In the genomic region with DNA sequence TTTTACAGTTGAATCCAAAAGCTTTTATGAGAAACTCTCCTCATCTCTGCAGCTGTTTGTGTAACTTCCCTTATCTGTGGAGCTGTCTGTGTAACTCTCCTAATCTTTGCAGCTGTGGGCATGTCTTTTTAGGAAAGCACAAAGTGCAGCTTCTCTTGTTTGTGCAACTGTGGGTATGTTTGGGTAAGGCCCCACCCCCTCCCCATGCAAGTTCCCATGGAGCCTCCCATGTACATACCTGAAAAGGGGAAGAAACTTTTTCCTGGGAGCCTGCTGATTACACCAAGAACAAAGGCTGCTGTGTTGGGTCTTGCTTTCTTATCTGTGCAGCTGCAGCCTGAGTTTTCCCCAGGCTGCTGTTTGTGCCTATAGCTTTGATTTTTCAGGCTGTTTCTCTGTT, we compare ENCODE assay signal across 1 cellular context.
A peak's percentile ranks its signal among the peaks of the same experiment; 100 is the strongest.
TF ChIP-seq lines count a peak whose summit lies in the region.

No MANE protein-coding gene starts in this region.

TF ChIP-seq in HepG2, 621 proteins besides CTCF, POLR2A, EP300 and RAD21 (continued from another document):
- TF ChIP-seq, protein P1, sequence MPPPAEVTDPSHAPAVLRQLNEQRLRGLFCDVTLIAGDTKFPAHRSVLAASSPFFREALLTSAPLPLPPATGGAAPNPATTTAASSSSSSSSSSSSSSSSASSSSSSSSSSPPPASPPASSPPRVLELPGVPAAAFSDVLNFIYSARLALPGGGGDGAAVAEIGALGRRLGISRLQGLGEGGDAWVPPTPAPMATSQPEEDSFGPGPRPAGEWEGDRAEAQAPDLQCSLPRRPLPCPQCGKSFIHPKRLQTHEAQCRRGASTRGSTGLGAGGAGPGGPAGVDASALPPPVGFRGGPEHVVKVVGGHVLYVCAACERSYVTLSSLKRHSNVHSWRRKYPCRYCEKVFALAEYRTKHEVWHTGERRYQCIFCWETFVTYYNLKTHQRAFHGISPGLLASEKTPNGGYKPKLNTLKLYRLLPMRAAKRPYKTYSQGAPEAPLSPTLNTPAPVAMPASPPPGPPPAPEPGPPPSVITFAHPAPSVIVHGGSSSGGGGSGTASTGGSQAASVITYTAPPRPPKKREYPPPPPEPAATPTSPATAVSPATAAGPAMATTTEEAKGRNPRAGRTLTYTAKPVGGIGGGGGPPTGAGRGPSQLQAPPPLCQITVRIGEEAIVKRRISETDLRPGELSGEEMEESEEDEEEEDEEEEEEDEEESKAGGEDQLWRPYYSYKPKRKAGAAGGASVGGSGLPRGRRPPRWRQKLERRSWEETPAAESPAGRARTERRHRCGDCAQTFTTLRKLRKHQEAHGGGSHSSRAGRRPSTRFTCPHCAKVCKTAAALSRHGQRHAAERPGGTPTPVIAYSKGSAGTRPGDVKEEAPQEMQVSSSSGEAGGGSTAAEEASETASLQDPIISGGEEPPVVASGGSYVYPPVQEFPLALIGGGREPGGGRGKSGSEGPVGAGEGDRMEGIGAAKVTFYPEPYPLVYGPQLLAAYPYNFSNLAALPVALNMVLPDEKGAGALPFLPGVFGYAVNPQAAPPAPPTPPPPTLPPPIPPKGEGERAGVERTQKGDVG (CRISPR knock-in tag; IDR thresholded peaks at IDR 0.05; ENCODE audit: borderline replicate concordance) = peak; percentile 51; the same call in 1 of the 2 replicates
- TF ChIP-seq GATAD2A (CRISPR knock-in tag; IDR thresholded peaks at IDR 0.05) = peak; percentile 98
- 0 out of 2 replicates have a peak, but pooled peaks have one; percentile 13 for TF ChIP-seq ZNF7 (CRISPR knock-in tag; IDR thresholded peaks at IDR 0.05)
- no peak for TF ChIP-seq FIP1L1 (IDR thresholded peaks at IDR 0.05; ENCODE audit: borderline replicate concordance, insufficient read depth, low read depth, low read length)
- no peak; the same call in 1 of the 2 replicates for TF ChIP-seq ZNF724P (CRISPR knock-in tag; IDR thresholded peaks at IDR 0.05; ENCODE audit: borderline replicate concordance)
- TF ChIP-seq KDM3A (CRISPR knock-in tag; IDR thresholded peaks at IDR 0.05; ENCODE audit: low read depth) = peak; percentile 93
- TF ChIP-seq TOE1 (CRISPR knock-in tag; IDR thresholded peaks at IDR 0.05) = 0 out of 2 replicates have a peak, but pooled peaks have one; percentile 64
- TF ChIP-seq NR2C2 (CRISPR knock-in tag; IDR thresholded peaks at IDR 0.05; ENCODE audit: borderline replicate concordance) = peak; percentile 63
- TF ChIP-seq, protein P2, sequence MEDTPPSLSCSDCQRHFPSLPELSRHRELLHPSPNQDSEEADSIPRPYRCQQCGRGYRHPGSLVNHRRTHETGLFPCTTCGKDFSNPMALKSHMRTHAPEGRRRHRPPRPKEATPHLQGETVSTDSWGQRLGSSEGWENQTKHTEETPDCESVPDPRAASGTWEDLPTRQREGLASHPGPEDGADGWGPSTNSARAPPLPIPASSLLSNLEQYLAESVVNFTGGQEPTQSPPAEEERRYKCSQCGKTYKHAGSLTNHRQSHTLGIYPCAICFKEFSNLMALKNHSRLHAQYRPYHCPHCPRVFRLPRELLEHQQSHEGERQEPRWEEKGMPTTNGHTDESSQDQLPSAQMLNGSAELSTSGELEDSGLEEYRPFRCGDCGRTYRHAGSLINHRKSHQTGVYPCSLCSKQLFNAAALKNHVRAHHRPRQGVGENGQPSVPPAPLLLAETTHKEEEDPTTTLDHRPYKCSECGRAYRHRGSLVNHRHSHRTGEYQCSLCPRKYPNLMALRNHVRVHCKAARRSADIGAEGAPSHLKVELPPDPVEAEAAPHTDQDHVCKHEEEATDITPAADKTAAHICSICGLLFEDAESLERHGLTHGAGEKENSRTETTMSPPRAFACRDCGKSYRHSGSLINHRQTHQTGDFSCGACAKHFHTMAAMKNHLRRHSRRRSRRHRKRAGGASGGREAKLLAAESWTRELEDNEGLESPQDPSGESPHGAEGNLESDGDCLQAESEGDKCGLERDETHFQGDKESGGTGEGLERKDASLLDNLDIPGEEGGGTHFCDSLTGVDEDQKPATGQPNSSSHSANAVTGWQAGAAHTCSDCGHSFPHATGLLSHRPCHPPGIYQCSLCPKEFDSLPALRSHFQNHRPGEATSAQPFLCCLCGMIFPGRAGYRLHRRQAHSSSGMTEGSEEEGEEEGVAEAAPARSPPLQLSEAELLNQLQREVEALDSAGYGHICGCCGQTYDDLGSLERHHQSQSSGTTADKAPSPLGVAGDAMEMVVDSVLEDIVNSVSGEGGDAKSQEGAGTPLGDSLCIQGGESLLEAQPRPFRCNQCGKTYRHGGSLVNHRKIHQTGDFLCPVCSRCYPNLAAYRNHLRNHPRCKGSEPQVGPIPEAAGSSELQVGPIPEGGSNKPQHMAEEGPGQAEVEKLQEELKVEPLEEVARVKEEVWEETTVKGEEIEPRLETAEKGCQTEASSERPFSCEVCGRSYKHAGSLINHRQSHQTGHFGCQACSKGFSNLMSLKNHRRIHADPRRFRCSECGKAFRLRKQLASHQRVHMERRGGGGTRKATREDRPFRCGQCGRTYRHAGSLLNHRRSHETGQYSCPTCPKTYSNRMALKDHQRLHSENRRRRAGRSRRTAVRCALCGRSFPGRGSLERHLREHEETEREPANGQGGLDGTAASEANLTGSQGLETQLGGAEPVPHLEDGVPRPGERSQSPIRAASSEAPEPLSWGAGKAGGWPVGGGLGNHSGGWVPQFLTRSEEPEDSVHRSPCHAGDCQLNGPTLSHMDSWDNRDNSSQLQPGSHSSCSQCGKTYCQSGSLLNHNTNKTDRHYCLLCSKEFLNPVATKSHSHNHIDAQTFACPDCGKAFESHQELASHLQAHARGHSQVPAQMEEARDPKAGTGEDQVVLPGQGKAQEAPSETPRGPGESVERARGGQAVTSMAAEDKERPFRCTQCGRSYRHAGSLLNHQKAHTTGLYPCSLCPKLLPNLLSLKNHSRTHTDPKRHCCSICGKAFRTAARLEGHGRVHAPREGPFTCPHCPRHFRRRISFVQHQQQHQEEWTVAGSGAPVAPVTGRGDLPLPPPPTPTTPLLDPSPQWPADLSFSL (CRISPR knock-in tag; IDR thresholded peaks at IDR 0.05) = peak; percentile 91
- TF ChIP-seq, protein P3, sequence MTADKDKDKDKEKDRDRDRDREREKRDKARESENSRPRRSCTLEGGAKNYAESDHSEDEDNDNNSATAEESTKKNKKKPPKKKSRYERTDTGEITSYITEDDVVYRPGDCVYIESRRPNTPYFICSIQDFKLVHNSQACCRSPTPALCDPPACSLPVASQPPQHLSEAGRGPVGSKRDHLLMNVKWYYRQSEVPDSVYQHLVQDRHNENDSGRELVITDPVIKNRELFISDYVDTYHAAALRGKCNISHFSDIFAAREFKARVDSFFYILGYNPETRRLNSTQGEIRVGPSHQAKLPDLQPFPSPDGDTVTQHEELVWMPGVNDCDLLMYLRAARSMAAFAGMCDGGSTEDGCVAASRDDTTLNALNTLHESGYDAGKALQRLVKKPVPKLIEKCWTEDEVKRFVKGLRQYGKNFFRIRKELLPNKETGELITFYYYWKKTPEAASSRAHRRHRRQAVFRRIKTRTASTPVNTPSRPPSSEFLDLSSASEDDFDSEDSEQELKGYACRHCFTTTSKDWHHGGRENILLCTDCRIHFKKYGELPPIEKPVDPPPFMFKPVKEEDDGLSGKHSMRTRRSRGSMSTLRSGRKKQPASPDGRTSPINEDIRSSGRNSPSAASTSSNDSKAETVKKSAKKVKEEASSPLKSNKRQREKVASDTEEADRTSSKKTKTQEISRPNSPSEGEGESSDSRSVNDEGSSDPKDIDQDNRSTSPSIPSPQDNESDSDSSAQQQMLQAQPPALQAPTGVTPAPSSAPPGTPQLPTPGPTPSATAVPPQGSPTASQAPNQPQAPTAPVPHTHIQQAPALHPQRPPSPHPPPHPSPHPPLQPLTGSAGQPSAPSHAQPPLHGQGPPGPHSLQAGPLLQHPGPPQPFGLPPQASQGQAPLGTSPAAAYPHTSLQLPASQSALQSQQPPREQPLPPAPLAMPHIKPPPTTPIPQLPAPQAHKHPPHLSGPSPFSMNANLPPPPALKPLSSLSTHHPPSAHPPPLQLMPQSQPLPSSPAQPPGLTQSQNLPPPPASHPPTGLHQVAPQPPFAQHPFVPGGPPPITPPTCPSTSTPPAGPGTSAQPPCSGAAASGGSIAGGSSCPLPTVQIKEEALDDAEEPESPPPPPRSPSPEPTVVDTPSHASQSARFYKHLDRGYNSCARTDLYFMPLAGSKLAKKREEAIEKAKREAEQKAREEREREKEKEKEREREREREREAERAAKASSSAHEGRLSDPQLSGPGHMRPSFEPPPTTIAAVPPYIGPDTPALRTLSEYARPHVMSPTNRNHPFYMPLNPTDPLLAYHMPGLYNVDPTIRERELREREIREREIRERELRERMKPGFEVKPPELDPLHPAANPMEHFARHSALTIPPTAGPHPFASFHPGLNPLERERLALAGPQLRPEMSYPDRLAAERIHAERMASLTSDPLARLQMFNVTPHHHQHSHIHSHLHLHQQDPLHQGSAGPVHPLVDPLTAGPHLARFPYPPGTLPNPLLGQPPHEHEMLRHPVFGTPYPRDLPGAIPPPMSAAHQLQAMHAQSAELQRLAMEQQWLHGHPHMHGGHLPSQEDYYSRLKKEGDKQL (CRISPR knock-in tag; IDR thresholded peaks at IDR 0.05; ENCODE audit: low read depth) = peak; percentile 91
